8 cellular contexts compared by ENCODE assay signal in genomic region chr9:120531683-120532300, GRCh38. TPM values are rescaled to one million over a fixed set of nuclear protein-coding genes. Genes with fewer than 3 reads are reported as not detected.
A peak's percentile ranks its signal among the peaks of the same experiment; 100 is the strongest.
DNase-seq lines count a peak whose midpoint lies in the region; ATAC-seq and TF ChIP-seq lines count a peak whose summit lies in the region.

No MANE protein-coding gene starts in this region.

- peak in 4 of 6 experiments; percentile 17 to 54 (median 48) for TF ChIP-seq CTCF in Peyer's patch (IDR thresholded peaks at IDR 0.05)
- peak; percentile 59 for TF ChIP-seq CTCF in fibroblast of pulmonary artery (IDR thresholded peaks at IDR 0.05; ENCODE audit: low read length, missing control alignments)

- H3K36me3 ChIP-seq in Peyer's patch (peaks cover 0 to 61% (median 0%) of the 10 kb centered on the region in 3 donors), aorta (ENCODE audit: control insufficient read depth in 1 of 2, insufficient read depth in 2 of 2, low read length in 1 of 2) (peaks cover 7 to 11% of the 10 kb centered on the region in 2 donors)

- intact Hi-C loops in aorta (cut with DNase I) (no loop called here), posterior vena cava (cut with DNase I) (no loop called here)

- H3K4me1 ChIP-seq in Peyer's patch, result peaks cover 0 to 5% (median 0%) of the 10 kb centered on the region in 4 donors
- no peaks in the 10 kb centered on the region for H3K4me1 ChIP-seq in aorta (ENCODE audit: control insufficient read depth in 1 of 2, insufficient read depth in 2 of 2, low read length in 2 of 2)

- DNase-seq in DMS53 treated with DMSO at 0.1 percent for 48 hours (lab: John Stamatoyannopoulos, UW; ENCODE audit: unreplicated experiment), result peak; percentile 18
- DNase-seq in HuH-7 (ENCODE audit: low spot score), result peak; percentile 48
- DNase-seq in Peyer's patch, result no peak
- DNase-seq in fibroblast of pulmonary artery (ENCODE audit: low read depth), result peak; percentile 56
- DNase-seq in aorta, result no peak
- DNase-seq in posterior vena cava (ENCODE audit: low spot score), result no peak

- 79 to 82% methylated on average over 2 of the region's 2 CpGs for WGBS in aorta, 2 donors

- no peak for TF ChIP-seq POLR2A in Peyer's patch (IDR thresholded peaks at IDR 0.05)

- H3K27me3 ChIP-seq in Peyer's patch (no peaks in the 10 kb centered on the region), aorta (ENCODE audit: control insufficient read depth in 1 of 2, insufficient read depth in 2 of 2, low read length in 1 of 2) (no peaks in the 10 kb centered on the region)

- ATAC-seq in aorta (ENCODE audit: low FRiP score) (no peak), HG03439 (IDR thresholded peaks at IDR 0.05; ENCODE audit: unreplicated experiment) (no peak)

- no peak overlapping the region for H3K4me3 ChIP-seq in Peyer's patch
- no peak overlapping the region for H3K4me3 ChIP-seq in fibroblast of pulmonary artery (replicated peaks; ENCODE audit: low read depth, low read length)
- H3K4me3 ChIP-seq in skin epidermis, result no peak overlapping the region
- no peak overlapping the region for H3K4me3 ChIP-seq in aorta (ENCODE audit: low read length in 2 of 2)

- H3K27ac ChIP-seq in Peyer's patch (peak overlapping the region in 3 of 4 donors; percentile 28 to 72 (median 56)), skin epidermis (peak overlapping the region in 15 of 21 experiments; percentile 0 to 82 (median 59)), aorta (ENCODE audit: low read depth in 1 of 2, low read length in 2 of 2) (no peak overlapping the region)

- H3K9me3 ChIP-seq in Peyer's patch (no peaks in the 10 kb centered on the region), aorta (ENCODE audit: control insufficient read depth, low read length) (no peaks in the 10 kb centered on the region)

RNA-seq across cellular contexts. Expression of gene CDK5RAP2, which starts 48.2 kb away (rescaled TPM):
- total RNA-seq in Peyer's patch (100 to 1,000 TPM in 1 of 4 donors, 10 to 100 TPM in 3; 27.3 to 158 (median 45.1) TPM), aorta (10 to 100 TPM; 54.9 to 77.7 TPM), posterior vena cava (10 to 100 TPM; 47.2 to 50.2 TPM)
- 100 to 1,000 TPM in 1 of 2 donors, 10 to 100 TPM in 1; 37.1 to 106 TPM for polyA plus RNA-seq in aorta

Comparison
In these comparisons a context has a peak if more than half of its experiments do, and no peak if none do; other contexts are left out.
1. DNase-seq: peak in DMS53 treated with DMSO at 0.1 percent for 48 hours (single experiment), HuH-7 (single experiment) and fibroblast of pulmonary artery (single experiment); none in Peyer's patch (0 of 3), aorta (0 of 2) and posterior vena cava (single experiment).
2. H3K27ac ChIP-seq: peak in Peyer's patch (3 of 4) and skin epidermis (15 of 21); none in aorta (0 of 2).